In the genomic region with DNA sequence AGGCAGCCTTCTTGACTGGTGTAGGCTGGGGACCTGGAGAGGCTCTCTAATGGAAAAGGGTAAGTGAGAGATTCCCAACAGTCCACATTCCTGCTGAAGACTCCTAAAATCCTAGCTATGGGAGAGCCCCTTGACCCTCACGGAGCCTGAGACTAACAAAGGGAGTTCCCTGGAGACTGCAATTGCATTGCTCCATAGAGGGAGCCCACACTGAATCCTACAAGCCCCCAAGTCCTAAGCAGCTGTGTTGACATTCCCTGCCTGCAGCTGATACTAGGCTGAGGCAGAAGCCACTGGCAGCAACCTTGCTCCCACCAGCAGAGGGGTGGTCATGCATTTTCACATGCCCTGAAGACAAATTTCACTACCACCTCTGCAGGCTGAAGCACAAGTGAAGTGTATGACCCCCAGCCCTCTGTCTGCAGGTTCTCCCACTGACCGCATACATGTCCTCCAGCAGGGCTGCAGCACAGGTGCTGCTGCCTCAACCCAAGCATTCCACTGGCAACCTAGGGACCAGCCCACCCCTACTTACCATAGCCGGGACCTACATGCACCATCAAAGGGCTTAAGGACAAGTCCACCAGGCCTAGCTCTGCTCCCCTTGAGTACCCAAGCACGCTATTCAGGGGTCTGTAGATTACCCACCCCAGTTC, we compare ENCODE assay signal across 18 cellular contexts.
A peak's percentile ranks its signal among the peaks of the same experiment; 100 is the strongest.
DNase-seq lines count a peak whose midpoint lies in the region; FAIRE-seq and TF ChIP-seq lines count a peak whose summit lies in the region.
"Had no signal": no experiment of that assay in that cellular context is flagged by ENCODE, and none has a peak within 500 bp of the region (broad histone marks: within the 10 kb centered on the region; RNA-seq: fewer than 3 reads in every experiment).

No MANE protein-coding gene starts in this region.

- DNase-seq in H9 (peak; percentile 31), astrocyte (ENCODE audit: low read depth) (no peak), mesendoderm (peak; percentile 40), 8988T (no peak), HPDE6-E6E7 (ENCODE audit: extremely low spot score) (no peak), G401 (ENCODE audit: low spot score) (no peak)
- no peak for DNase-seq in effector CD8-positive, alpha-beta T cell (lab: John Stamatoyannopoulos, UW)
- DNase-seq: CD4-positive, alpha-beta memory T cell; DMS153; DMS79; HCEC 1CT; KG1 had no signal

- no peak overlapping the region for H4K91ac ChIP-seq in H9 (ENCODE audit: insufficient read length, low read depth, low read length)

- no peak overlapping the region for H3K4ac ChIP-seq in H9 (ENCODE audit: low read depth, low read length)
- H3K4ac ChIP-seq in mesendoderm (ENCODE audit: low read depth, low read length): no peak overlapping the region

- no peak overlapping the region for H3T11ph ChIP-seq in H9 (ENCODE audit: low read length)

- H2BK120ac ChIP-seq in H9 (ENCODE audit: low read depth, low read length, poor library complexity, severe bottlenecking): no peak overlapping the region
- no peak overlapping the region for H2BK120ac ChIP-seq in mesendoderm (ENCODE audit: low read depth, low read length)

- H3K4me3 ChIP-seq in astrocyte (ENCODE audit: insufficient read depth, low read depth, low read length) (no peak overlapping the region), mesendoderm (ENCODE audit: low read length) (no peak overlapping the region)
- H3K4me3 ChIP-seq: A549, BLaER1 had no signal

- FAIRE-seq in astrocyte (lab: Jason Lieb, UNC): no peak
- FAIRE-seq: A549, GM12891, GM19239, HepG2 had no signal

- H4K5ac ChIP-seq in H9 (ENCODE audit: insufficient read length, low read depth, low read length) (no peak overlapping the region), mesendoderm (ENCODE audit: low read length) (no peak overlapping the region)

- H2BK15ac ChIP-seq in H9 (ENCODE audit: low read depth, low read length) (no peak overlapping the region), mesendoderm (replicated peaks; ENCODE audit: low read depth) (no peak overlapping the region)

- H3K27me3 Mint-ChIP-seq in H9 (ENCODE audit: low read depth) (no peaks in the 10 kb centered on the region), astrocyte (ENCODE audit: low read depth, unreplicated experiment) (no peaks in the 10 kb centered on the region)
- H3K27me3 Mint-ChIP-seq: CD4-positive, alpha-beta memory T cell had no signal

- no peak overlapping the region for H3K4me2 ChIP-seq in H9 (ENCODE audit: insufficient read depth, insufficient read length, low read length)
- H3K4me2 ChIP-seq in astrocyte (ENCODE audit: low read length): no peak overlapping the region
- no peak overlapping the region for H3K4me2 ChIP-seq in mesendoderm (ENCODE audit: low read length)
- H3K4me2 ChIP-seq: A549, BLaER1 had no signal

- WGBS in H9 (ENCODE audit: extremely low coverage, insufficient read length, low lambda C conversion rate): no CpG with 5 or more reads among the region's 4 CpGs
- no CpG with 5 or more reads among the region's 4 CpGs for WGBS in mesendoderm (ENCODE audit: extremely low coverage, insufficient coverage, low lambda C conversion rate)

- no peak overlapping the region for H2BK12ac ChIP-seq in H9 (ENCODE audit: insufficient read length, low read depth, low read length)

- no peaks in the 10 kb centered on the region for H3K79me1 ChIP-seq in H9 (ENCODE audit: insufficient read depth, low read depth, low read length, poor library complexity, severe bottlenecking)
- H3K79me1 ChIP-seq in mesendoderm (ENCODE audit: low read length): no peaks in the 10 kb centered on the region

- H2BK5ac ChIP-seq in H9 (ENCODE audit: insufficient read length, low read length) (no peak overlapping the region), mesendoderm (ENCODE audit: low read length) (no peak overlapping the region)

- no peak overlapping the region for H3K27ac ChIP-seq in H9 (ENCODE audit: insufficient read length, low read depth, low read length)
- H3K27ac ChIP-seq in astrocyte (ENCODE audit: low read depth, low read length): no peak overlapping the region
- H3K27ac ChIP-seq in mesendoderm (ENCODE audit: low read depth, low read length): no peak overlapping the region
- H3K27ac ChIP-seq: A549, BLaER1 had no signal

- H3K9me3 ChIP-seq in H9 (ENCODE audit: control insufficient read depth, low read depth, low read length) (no peaks in the 10 kb centered on the region), astrocyte (ENCODE audit: insufficient read depth, low read depth, low read length) (no peaks in the 10 kb centered on the region)
- H3K9me3 ChIP-seq: A549, BLaER1 had no signal

- H3K9me3 Mint-ChIP-seq in H9 (no peaks in the 10 kb centered on the region; a peak in 2 of 5 replicates), astrocyte (ENCODE audit: unreplicated experiment) (no peaks in the 10 kb centered on the region)

- H3K14ac ChIP-seq in H9 (ENCODE audit: insufficient read depth, low read length): no peak overlapping the region

- H2BK20ac ChIP-seq in H9 (ENCODE audit: low read depth, low read length, poor library complexity, severe bottlenecking): no peak overlapping the region

- H3K56ac ChIP-seq in H9 (ENCODE audit: insufficient read length, low read depth, low read length) (no peak overlapping the region), mesendoderm (ENCODE audit: low read length) (no peak overlapping the region)

- H3K36me3 Mint-ChIP-seq in H9 (ENCODE audit: insufficient read depth in 1 of 3, low read depth in 3 of 3) (0 out of 7 replicates have a peak, but pooled peaks cover 0 to 8% (median 0%) of the 10 kb centered on the region in 3 experiments), astrocyte (ENCODE audit: low read depth, unreplicated experiment) (no peaks in the 10 kb centered on the region)
- H3K36me3 Mint-ChIP-seq: CD14-positive monocyte; CD4-positive, alpha-beta memory T cell had no signal

- H3K23me2 ChIP-seq in H9 (ENCODE audit: insufficient read length, low read depth, low read length, poor library complexity, severe bottlenecking): no peaks in the 10 kb centered on the region

- H4K8ac ChIP-seq in H9 (replicated peaks; ENCODE audit: insufficient read length, low read depth, low read length) (no peak overlapping the region), mesendoderm (ENCODE audit: low read depth, low read length) (no peak overlapping the region)

- H2AFZ ChIP-seq in H9 (ENCODE audit: low read length) (no peak overlapping the region), astrocyte (ENCODE audit: low read depth, low read length) (no peak overlapping the region)

- H3K23ac ChIP-seq in H9 (ENCODE audit: insufficient read length, low read depth, low read length) (no peak overlapping the region), mesendoderm (ENCODE audit: low read length) (no peak overlapping the region)

- no peak overlapping the region for H3K4me3 Mint-ChIP-seq in H9
- H3K4me3 Mint-ChIP-seq in astrocyte (ENCODE audit: unreplicated experiment): no peak overlapping the region
- H3K4me3 Mint-ChIP-seq: CD14-positive monocyte; CD4-positive, alpha-beta memory T cell had no signal

- H3K79me2 ChIP-seq in H9 (ENCODE audit: insufficient read depth, low read length) (no peaks in the 10 kb centered on the region), astrocyte (ENCODE audit: insufficient read depth, low read length) (no peaks in the 10 kb centered on the region), mesendoderm (ENCODE audit: control insufficient read depth, insufficient read depth, low read length) (no peaks in the 10 kb centered on the region)

- H3K9ac ChIP-seq in H9 (ENCODE audit: extremely low read depth, insufficient read length, low read length): no peak overlapping the region
- H3K9ac ChIP-seq in astrocyte (ENCODE audit: low read length): no peak overlapping the region
- no peak overlapping the region for H3K9ac ChIP-seq in mesendoderm (ENCODE audit: low read length)
- H3K9ac ChIP-seq: BLaER1 had no signal

- TF ChIP-seq CTCF in H9 (conservative IDR thresholded peaks at IDR 0.05) (no peak), astrocyte (IDR thresholded peaks at IDR 0.05; ENCODE audit: insufficient read depth, low read depth, low read length) (no peak)

- H4K20me1 ChIP-seq in H9 (ENCODE audit: control insufficient read depth, insufficient read depth, insufficient read length) (no peaks in the 10 kb centered on the region), astrocyte (ENCODE audit: insufficient read depth, low read length) (no peaks in the 10 kb centered on the region)
- H4K20me1 ChIP-seq: BLaER1 had no signal

- H3K36me3 ChIP-seq in astrocyte (ENCODE audit: insufficient read depth, low read length) (no peaks in the 10 kb centered on the region), mesendoderm (ENCODE audit: control insufficient read depth, insufficient read depth, low read length) (no peaks in the 10 kb centered on the region)
- H3K36me3 ChIP-seq: BLaER1 had no signal

- in situ Hi-C loops in G401 (cut with HindIII; ENCODE audit: low sequenced_read_pairs): no loop called here

- H3K27ac Mint-ChIP-seq in H9 (peak overlapping the region in 1 of 3 experiments; percentile 46; a peak in 1 of 7 replicates), astrocyte (ENCODE audit: unreplicated experiment) (peak overlapping the region; percentile 49)
- H3K27ac Mint-ChIP-seq: CD14-positive monocyte; CD4-positive, alpha-beta memory T cell had no signal

- H3K27me3 ChIP-seq in H9 (ENCODE audit: insufficient read depth, low read length) (no peaks in the 10 kb centered on the region), astrocyte (ENCODE audit: insufficient read depth, low read length) (no peaks in the 10 kb centered on the region), mesendoderm (ENCODE audit: insufficient read depth, low read length, poor library complexity) (no peaks in the 10 kb centered on the region)
- H3K27me3 ChIP-seq: BLaER1 had no signal

- H3K18ac ChIP-seq in H9 (ENCODE audit: insufficient read length, low read depth, low read length) (no peak overlapping the region), mesendoderm (ENCODE audit: low read length) (no peak overlapping the region)

- no peaks in the 10 kb centered on the region for H3K4me1 ChIP-seq in H9 (ENCODE audit: insufficient read depth, low read length)
- no peaks in the 10 kb centered on the region for H3K4me1 ChIP-seq in astrocyte (ENCODE audit: insufficient read depth, low read length)
- H3K4me1 ChIP-seq in mesendoderm (ENCODE audit: control insufficient read depth, low read depth, low read length): no peaks in the 10 kb centered on the region
- H3K4me1 ChIP-seq: A549, BLaER1 had no signal

- H2AK5ac ChIP-seq in H9 (ENCODE audit: insufficient read length, low read length): no peak overlapping the region
- no peak overlapping the region for H2AK5ac ChIP-seq in mesendoderm (ENCODE audit: low read length)

- H3K4me1 Mint-ChIP-seq in H9 (0 out of 4 replicates have a peak, but pooled peaks cover 4 to 7% of the 10 kb centered on the region in 2 experiments), astrocyte (ENCODE audit: low read depth, unreplicated experiment) (peaks cover 1% of the 10 kb centered on the region)
- H3K4me1 Mint-ChIP-seq: CD14-positive monocyte; CD4-positive, alpha-beta memory T cell had no signal

Comparison
In these comparisons a context has a peak if more than half of its experiments do, and no peak if none do; other contexts are left out.
1. DNase-seq: peak in H9 (single experiment) and mesendoderm (single experiment); none in astrocyte (single experiment), effector CD8-positive, alpha-beta T cell (single experiment), 8988T (single experiment), HPDE6-E6E7 (single experiment) and G401 (single experiment).